In the genomic region with DNA sequence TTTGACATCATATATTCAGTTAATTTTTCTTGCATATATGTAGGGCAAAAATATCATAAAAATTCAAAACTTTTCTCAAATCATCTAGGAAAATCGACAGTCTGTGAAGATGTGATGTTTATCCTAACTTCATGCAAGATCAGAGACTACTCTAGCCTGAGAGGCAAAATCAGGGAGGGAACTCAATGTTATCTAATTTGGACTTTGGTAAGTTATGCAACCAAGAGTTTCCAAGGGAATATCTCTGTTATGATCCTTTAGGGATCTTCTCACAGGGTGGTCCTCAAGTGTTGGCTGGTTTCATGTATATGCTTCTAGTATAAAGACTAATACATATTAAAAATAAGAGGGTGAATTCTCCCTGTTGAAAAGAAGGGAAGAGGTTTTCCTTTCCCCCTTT, we compare ENCODE assay signal across 11 cellular contexts.
"Had no signal": no experiment of that assay in that cellular context is flagged by ENCODE, and none has a peak within 500 bp of the region (broad histone marks: within the 10 kb centered on the region; RNA-seq: fewer than 3 reads in every experiment).

No MANE protein-coding gene starts in this region.

- FAIRE-seq: H1, H54 had no signal

- DNase-seq: GM23248, GOT3, H7, H9, HCEC 1CT, HFFc6 had no signal

- H3K27ac ChIP-seq: GM23248 had no signal

- ATAC-seq: GM23338, HCT116 had no signal

- H3K9me3 ChIP-seq: HAP-1 had no signal

- H3K4me1 ChIP-seq: HAP-1 had no signal

- H3K4me2 ChIP-seq: GM23338 had no signal

- H2AFZ ChIP-seq: GM23248, GM23338 had no signal

- H3K36me3 ChIP-seq: HAP-1 had no signal

- H3K9ac ChIP-seq: GM23248 had no signal

- H3K4me3 ChIP-seq: GM23248, GM23338, HAP-1 had no signal
